Comparison of ENCODE assay signal across 16 cellular contexts in genomic region chr17:68507581-68507980, GRCh38.
"Had no signal": no experiment of that assay in that cellular context is flagged by ENCODE, and none has a peak within 500 bp of the region (broad histone marks: within the 10 kb centered on the region; RNA-seq: fewer than 3 reads in every experiment).

No MANE protein-coding gene starts in this region.

- H3K27me3 Mint-ChIP-seq: activated naive CD8-positive, alpha-beta T cell treated with anti-CD3 and anti-CD28 coated beads for 36 hours; naive B cell; stimulated activated memory B cell treated with anti-CD40 and anti-IgM and Interleukin-4, amounts not matched to agents 10 μg/mL and 1 μg/mL and 100 μg/mL, for 72 hours had no signal

- ATAC-seq: activated CD8-positive, alpha-beta T cell treated with anti-CD3 and anti-CD28 coated beads, Interleukin-2, amount 10 ng/mL, durations not matched to agents 7 days and 5 days; left lobe of liver; stimulated activated memory B cell treated with anti-CD40 and anti-IgM and Interleukin-4, amounts not matched to agents 10 μg/mL and 1 μg/mL and 100 μg/mL, for 72 hours; WTC11 had no signal

- H3K27ac ChIP-seq: epithelial cell of prostate, parathyroid adenoma had no signal

- H3K27ac Mint-ChIP-seq: activated CD8-positive, alpha-beta T cell treated with anti-CD3 and anti-CD28 coated beads, Interleukin-2, amount 10 ng/mL, durations not matched to agents 7 days and 5 days; activated naive CD8-positive, alpha-beta T cell treated with anti-CD3 and anti-CD28 coated beads for 36 hours; stimulated activated memory B cell treated with anti-CD40 and anti-IgM and Interleukin-4, amounts not matched to agents 10 μg/mL and 1 μg/mL and 100 μg/mL, for 72 hours; T-helper 1 cell treated with Interleukin-12 subunit alpha and Interleukin-12 subunit beta and Interleukin-4 antibody, amounts not matched to agents 30 μg/mL and 1 μg/mL, for 36 hours; WTC11 had no signal

- DNase-seq: activated CD4-positive, alpha-beta T cell treated with anti-CD3 and anti-CD28 coated beads for 4 hours; activated CD8-positive, alpha-beta memory T cell treated with anti-CD3 and anti-CD28 coated beads, Interleukin-2, amount 50 U/mL, for 4 hours; activated CD8-positive, alpha-beta T cell treated with anti-CD3 and anti-CD28 coated beads, Interleukin-2, amount 10 ng/mL, durations not matched to agents 7 days and 5 days; activated naive CD8-positive, alpha-beta T cell treated with anti-CD3 and anti-CD28 coated beads for 36 hours; activated T-cell treated with anti-CD3 and anti-CD28 coated beads, Interleukin-2, amount 50 U/mL, for 48 hours; anterior cingulate cortex; cerebellar nuclear complex; islet precursor cell; naive B cell; stimulated activated CD4-positive, alpha-beta T cell treated with anti-CD3 and anti-CD28 coated beads, Interleukin-2, amount 100 ng/mL, for 48 hours had no signal

- H3K9me3 Mint-ChIP-seq: activated naive CD8-positive, alpha-beta T cell treated with anti-CD3 and anti-CD28 coated beads for 36 hours; stimulated activated memory B cell treated with anti-CD40 and anti-IgM and Interleukin-4, amounts not matched to agents 10 μg/mL and 1 μg/mL and 100 μg/mL, for 72 hours had no signal

- H3K4me3 Mint-ChIP-seq: activated CD8-positive, alpha-beta T cell treated with anti-CD3 and anti-CD28 coated beads, Interleukin-2, amount 10 ng/mL, durations not matched to agents 7 days and 5 days; activated naive CD8-positive, alpha-beta T cell treated with anti-CD3 and anti-CD28 coated beads for 36 hours; stimulated activated memory B cell treated with anti-CD40 and anti-IgM and Interleukin-4, amounts not matched to agents 10 μg/mL and 1 μg/mL and 100 μg/mL, for 72 hours; T-helper 1 cell treated with Interleukin-12 subunit alpha and Interleukin-12 subunit beta and Interleukin-4 antibody, amounts not matched to agents 30 μg/mL and 1 μg/mL, for 36 hours; WTC11 had no signal

- H3K36me3 Mint-ChIP-seq: activated naive CD8-positive, alpha-beta T cell treated with anti-CD3 and anti-CD28 coated beads for 36 hours; naive B cell; stimulated activated memory B cell treated with anti-CD40 and anti-IgM and Interleukin-4, amounts not matched to agents 10 μg/mL and 1 μg/mL and 100 μg/mL, for 72 hours; WTC11 had no signal
